ENCODE assay signal across 10 cellular contexts in genomic region chr17:39151680-39152058, GRCh38. TPM values are rescaled to one million over a fixed set of nuclear protein-coding genes. Genes with fewer than 3 reads are reported as not detected.
DNase-seq lines count a peak whose midpoint lies in the region; TF ChIP-seq lines count a peak whose summit lies in the region.
"Had no signal": no experiment of that assay in that cellular context is flagged by ENCODE, and none has a peak within 500 bp of the region (broad histone marks: within the 10 kb centered on the region; RNA-seq: fewer than 3 reads in every experiment).

No MANE protein-coding gene starts in this region.

- H3K27ac ChIP-seq in spleen, result peak overlapping the region in 3 of 8 donors; percentile 90 to 95 (median 91)

- no peak overlapping the region for H3K9ac ChIP-seq in iPS-15b (ENCODE audit: low read depth, low read length)

- peak overlapping the region; percentile 98 for H3K4me3 ChIP-seq in iPS-15b (ENCODE audit: low read depth, low read length)
- H3K4me3 ChIP-seq in spleen, result peak overlapping the region in 7 of 8 donors; percentile 25 to 99 (median 70)

- peaks cover 3% of the 10 kb centered on the region for H3K4me1 ChIP-seq in iPS-15b (ENCODE audit: control insufficient read depth, insufficient read depth, low read length)
- H3K4me1 ChIP-seq in spleen, result peaks cover 10 to 47% (median 33%) of the 10 kb centered on the region in 6 donors

- intact Hi-C loops in spleen (cut with DNase I; ENCODE audit: low total_unique reads), result loop anchor here (5.0 kb wide), 2 partner anchors 84 to 169 kb away; no protein-coding TSS in a partner anchor

- in situ Hi-C loops in G401 (cut with HindIII; ENCODE audit: low sequenced_read_pairs), result no loop called here

- H3K27me3 ChIP-seq in iPS-15b (ENCODE audit: control insufficient read depth, insufficient read depth, low read length), result peaks cover 26% of the 10 kb centered on the region
- peaks cover 0 to 38% (median 18%) of the 10 kb centered on the region in 7 donors for H3K27me3 ChIP-seq in spleen (replicated peaks in 1 of 7)

- DNase-seq in NCI-H1417 (lab: John Stamatoyannopoulos, UW) (peak in 2 of 3 experiments; percentile 22 to 33), NCI-H1417 treated with DMSO at 0.1 percent for 48 hours (lab: John Stamatoyannopoulos, UW) (no peak), spleen (no peak), G401 (ENCODE audit: low spot score) (no peak), Kasumi-1 (lab: John Stamatoyannopoulos, UW) (no peak), mesenteric fat pad (ENCODE audit: low spot score) (no peak)
- DNase-seq in activated CD8-positive, alpha-beta memory T cell treated with anti-CD3 and anti-CD28 coated beads, Interleukin-2, amount 50 U/mL, for 48 hours, result peak; percentile 66
- DNase-seq: ACHN had no signal

- no peak for TF ChIP-seq CTCF in spleen (IDR thresholded peaks at IDR 0.05 in 8 of 11, conservative IDR thresholded peaks at IDR 0.05 in 3 of 11)

- H3K9me3 ChIP-seq in iPS-15b (ENCODE audit: control insufficient read depth, insufficient read depth, low read length) (no peaks in the 10 kb centered on the region), spleen (no peaks in the 10 kb centered on the region)

- H3K36me3 ChIP-seq in iPS-15b (ENCODE audit: control insufficient read depth, insufficient read depth, low read length) (no peaks in the 10 kb centered on the region), spleen (no peaks in the 10 kb centered on the region)

- TF ChIP-seq POLR2A in spleen (IDR thresholded peaks at IDR 0.05), result no peak

- WGBS in spleen, 5 donors, result 5 to 13% (median 9%) methylated on average over 11 to 24 of the region's 26 CpGs

RNA-seq across cellular contexts. Expression of gene PLXDC1, which starts 0.2 kb away (rescaled TPM):
- total RNA-seq in spleen (10 to 100 TPM in 2 of 7 donors, 1 to 10 TPM in 5; 3.1 to 11.2 (median 6.0) TPM), mesenteric fat pad (6.3 TPM)
- 1 to 10 TPM; 2.9 to 4.2 (median 3.3) TPM for polyA plus RNA-seq in spleen
- 1.5 and 4.7 TPM in 2 replicates for total RNA-seq in G401 (2014; rRNA removed; shearing (Covaris generic))
- total RNA-seq: K562 had no signal
- polyA plus RNA-seq: K562 had no signal

RNA-seq across cellular contexts. Expression of gene ARL5C, which starts 14.3 kb away (rescaled TPM):
- not detected for total RNA-seq in spleen
- polyA plus RNA-seq in spleen, result not detected
- not detected in 2 replicates for total RNA-seq in G401 (2014; rRNA removed; shearing (Covaris generic))
- total RNA-seq in mesenteric fat pad, result not detected
- total RNA-seq: K562 had no signal
- polyA plus RNA-seq: K562 had no signal

RNA-seq across cellular contexts. Expression of gene CACNB1, which starts 45.8 kb away (rescaled TPM):
- total RNA-seq in spleen (10 to 100 TPM in 2 of 7 donors, 1 to 10 TPM in 5; 4.1 to 11.9 (median 7.1) TPM), mesenteric fat pad (5.1 TPM)
- 1 to 10 TPM; 2.0 to 5.0 (median 4.2) TPM for polyA plus RNA-seq in spleen
- total RNA-seq in G401 (2014; rRNA removed; shearing (Covaris generic)), result 6.4 and 7.6 TPM in 2 replicates

RNA-seq across cellular contexts. Expression of gene RPL19, which starts 48.4 kb away (rescaled TPM):
- total RNA-seq in spleen (1,000 to 10,000 TPM; 1,504 to 3,872 (median 2,079) TPM), mesenteric fat pad (1,346 TPM)
- 1,000 to 10,000 TPM; 4,610 to 7,360 (median 6,812) TPM for polyA plus RNA-seq in spleen
- 3,500 and 4,218 TPM in 2 replicates for total RNA-seq in G401 (2014; rRNA removed; shearing (Covaris generic))

Comparison
In these comparisons a context has a peak if more than half of its experiments do, and no peak if none do; other contexts are left out.
1. DNase-seq: peak in NCI-H1417 (2 of 3) and activated CD8-positive, alpha-beta memory T cell treated with anti-CD3 and anti-CD28 coated beads, Interleukin-2, amount 50 U/mL, for 48 hours (single experiment); none in NCI-H1417 treated with DMSO at 0.1 percent for 48 hours (single experiment), spleen (single experiment), G401 (single experiment), Kasumi-1 (0 of 2) and mesenteric fat pad (single experiment).